In the genomic region with DNA sequence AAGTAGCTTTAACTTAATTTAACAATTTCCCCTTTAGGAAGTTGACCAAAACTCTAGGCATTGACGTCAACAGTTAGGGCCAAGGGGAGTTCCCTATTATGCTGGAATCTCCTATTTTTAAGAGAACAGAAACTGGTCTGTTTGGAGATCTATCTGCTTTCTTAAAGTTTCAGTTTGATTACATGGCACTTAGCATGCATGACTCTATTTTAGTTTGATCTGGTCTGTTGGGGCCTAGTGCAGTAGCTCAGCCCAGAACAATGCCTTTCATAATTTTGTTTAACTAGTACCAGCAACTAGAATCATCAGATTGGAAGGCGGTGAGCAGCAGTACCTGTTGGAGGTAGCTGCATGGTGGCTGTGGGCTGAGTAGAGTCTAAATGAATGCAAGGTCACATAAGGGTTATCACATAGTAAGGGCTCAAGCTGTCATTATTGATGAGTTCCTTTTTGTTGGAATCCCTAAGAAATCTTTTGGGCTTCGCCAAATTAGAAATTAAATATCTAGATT, we compare ENCODE assay signal across 10 cellular contexts.
A peak's percentile ranks its signal among the peaks of the same experiment; 100 is the strongest.
DNase-seq lines count a peak whose midpoint lies in the region; ATAC-seq and TF ChIP-seq lines count a peak whose summit lies in the region.
"Had no signal": no experiment of that assay in that cellular context is flagged by ENCODE, and none has a peak within 500 bp of the region (broad histone marks: within the 10 kb centered on the region; RNA-seq: fewer than 3 reads in every experiment).

No MANE protein-coding gene starts in this region.

- no peaks in the 10 kb centered on the region for H3K27me3 ChIP-seq in naive thymus-derived CD4-positive, alpha-beta T cell (ENCODE audit: control insufficient read depth in 2 of 2, insufficient read depth in 2 of 2, low read length in 2 of 2)
- H3K27me3 ChIP-seq: neural progenitor cell had no signal

- no peak overlapping the region for H3K27ac Mint-ChIP-seq in naive thymus-derived CD4-positive, alpha-beta T cell
- H3K27ac Mint-ChIP-seq in osteocyte (ENCODE audit: unreplicated experiment): no peak overlapping the region
- H3K27ac Mint-ChIP-seq: neural progenitor cell had no signal

- peaks cover 4 to 26% (median 10%) of the 10 kb centered on the region in 5 donors for H3K27me3 Mint-ChIP-seq in naive thymus-derived CD4-positive, alpha-beta T cell
- H3K27me3 Mint-ChIP-seq in osteocyte (ENCODE audit: unreplicated experiment): peaks cover 59% of the 10 kb centered on the region

- H3K36me3 ChIP-seq in naive thymus-derived CD4-positive, alpha-beta T cell (ENCODE audit: control insufficient read depth in 2 of 3, insufficient read depth in 3 of 3, low read length in 3 of 3): no peaks in the 10 kb centered on the region
- H3K36me3 ChIP-seq: neural progenitor cell had no signal

- POLR2A ChIA-PET in naive thymus-derived CD4-positive, alpha-beta T cell (lab: Charles Lee): interaction anchor here (0.6 kb wide), 1 partner anchor 1403 kb away, joined by 3 read pairs; no protein-coding TSS in a partner anchor

- no peak overlapping the region for H3K4me3 ChIP-seq in naive thymus-derived CD4-positive, alpha-beta T cell (ENCODE audit: low read length)
- H3K4me3 ChIP-seq: neural progenitor cell had no signal

- intact Hi-C loops in naive thymus-derived CD4-positive, alpha-beta T cell (cut with micrococcal nuclease): loop anchor here in 1 of 2 donors (10.0 kb wide), 1 partner anchor 392 kb away; no protein-coding TSS in a partner anchor

- H3K4me1 Mint-ChIP-seq in naive thymus-derived CD4-positive, alpha-beta T cell: peaks cover 0 to 12% (median 0%) of the 10 kb centered on the region in 7 donors
- H3K4me1 Mint-ChIP-seq in osteocyte (ENCODE audit: unreplicated experiment): no peaks in the 10 kb centered on the region

- H3K9me3 Mint-ChIP-seq in naive thymus-derived CD4-positive, alpha-beta T cell: peaks cover 0 to 1% (median 0%) of the 10 kb centered on the region in 11 donors
- H3K9me3 Mint-ChIP-seq in osteocyte (ENCODE audit: unreplicated experiment): no peaks in the 10 kb centered on the region

- no peaks in the 10 kb centered on the region for H3K36me3 Mint-ChIP-seq in naive thymus-derived CD4-positive, alpha-beta T cell
- no peaks in the 10 kb centered on the region for H3K36me3 Mint-ChIP-seq in osteocyte (ENCODE audit: unreplicated experiment)
- H3K36me3 Mint-ChIP-seq: neural progenitor cell had no signal

- no peak for DNase-seq in naive thymus-derived CD4-positive, alpha-beta T cell
- DNase-seq in NCI-H748 (lab: John Stamatoyannopoulos, UW; ENCODE audit: unreplicated experiment) (no peak), osteocyte (ENCODE audit: extremely low spot score, unreplicated experiment) (no peak), GM03348 (ENCODE audit: low spot score) (no peak)
- DNase-seq: activated CD4-positive, alpha-beta T cell treated with anti-CD3 and anti-CD28 coated beads for 4 hours; caudate nucleus had no signal

- no peaks in the 10 kb centered on the region for H3K4me1 ChIP-seq in naive thymus-derived CD4-positive, alpha-beta T cell (ENCODE audit: control insufficient read depth in 2 of 2, insufficient read depth in 2 of 2, low read length in 2 of 2)
- H3K4me1 ChIP-seq: neural progenitor cell had no signal

- ATAC-seq in GM18520 (IDR thresholded peaks at IDR 0.05; ENCODE audit: unreplicated experiment) (peak; percentile 80), GM21528 (IDR thresholded peaks at IDR 0.05; ENCODE audit: low FRiP score, unreplicated experiment) (peak; percentile 80), HG03432 (IDR thresholded peaks at IDR 0.05; ENCODE audit: unreplicated experiment) (peak; percentile 93)
- peak; percentile 84 for ATAC-seq in naive thymus-derived CD4-positive, alpha-beta T cell

- no peaks in the 10 kb centered on the region for H3K9me3 ChIP-seq in naive thymus-derived CD4-positive, alpha-beta T cell (ENCODE audit: control insufficient read depth in 2 of 3, low read length in 3 of 3)

- CTCF ChIA-PET in naive thymus-derived CD4-positive, alpha-beta T cell (lab: Charles Lee): interaction anchor here (0.8 to 1.6 kb wide), 3 partner anchors 173 to 297 kb away, joined by 3 to 4 read pairs (median 3); no protein-coding TSS in a partner anchor

- no peak overlapping the region for H3K4me3 Mint-ChIP-seq in naive thymus-derived CD4-positive, alpha-beta T cell
- no peak overlapping the region for H3K4me3 Mint-ChIP-seq in osteocyte (ENCODE audit: unreplicated experiment)
- H3K4me3 Mint-ChIP-seq: neural progenitor cell had no signal

- TF ChIP-seq CTCF in osteocyte (IDR thresholded peaks at IDR 0.05): no peak

- no peak overlapping the region for H3K27ac ChIP-seq in naive thymus-derived CD4-positive, alpha-beta T cell (ENCODE audit: low read depth, low read length)
- H3K27ac ChIP-seq: neural progenitor cell had no signal
